In genomic region chr20:61881416-61881815, GRCh38 we compare ENCODE assay signal across 25 cellular contexts.
"Had no signal": no experiment of that assay in that cellular context is flagged by ENCODE, and none has a peak within 500 bp of the region (broad histone marks: within the 10 kb centered on the region; RNA-seq: fewer than 3 reads in every experiment).

No MANE protein-coding gene starts in this region.

- H3K4me3 Mint-ChIP-seq: immature natural killer cell; memory B cell; natural killer cell; stimulated activated memory B cell treated with anti-CD40 and anti-IgM and Interleukin-4, amounts not matched to agents 10 μg/mL and 1 μg/mL and 100 μg/mL, for 72 hours; type B pancreatic cell had no signal

- H3K27me3 Mint-ChIP-seq: memory B cell had no signal

- H3K4me3 ChIP-seq: coronary artery, esophagus muscularis mucosa, heart right ventricle, lung, pancreas, skin epidermis, spleen, testis, tibial artery had no signal

- H3K9me3 Mint-ChIP-seq: memory B cell; natural killer cell; stimulated activated memory B cell treated with anti-CD40 and anti-IgM and Interleukin-4, amounts not matched to agents 10 μg/mL and 1 μg/mL and 100 μg/mL, for 72 hours; type B pancreatic cell had no signal

- H3K27me3 ChIP-seq: pancreas, testis had no signal

- ATAC-seq: foreskin keratinocyte; heart right ventricle; left lobe of liver; natural killer cell; pancreas; stimulated activated memory B cell treated with anti-CD40 and anti-IgM and Interleukin-4, amounts not matched to agents 10 μg/mL and 1 μg/mL and 100 μg/mL, for 72 hours; stimulated activated naive CD8-positive, alpha-beta T cell treated with anti-CD3 and anti-CD28 coated beads, Interleukin-15, Interleukin-2, amounts not matched to agents 100 U/mL and 50 U/mL, for 24 hours had no signal

- H3K27ac ChIP-seq: coronary artery, esophagus muscularis mucosa, foreskin keratinocyte, heart right ventricle, neutrophil, pancreas, skin epidermis, spleen, testis, tibial artery had no signal

- H3K9me3 ChIP-seq: esophagus muscularis mucosa, heart right ventricle, neutrophil, pancreas, spleen, testis, tibial artery had no signal

- H3K4me1 Mint-ChIP-seq: immature natural killer cell; memory B cell; stimulated activated memory B cell treated with anti-CD40 and anti-IgM and Interleukin-4, amounts not matched to agents 10 μg/mL and 1 μg/mL and 100 μg/mL, for 72 hours had no signal

- H3K4me1 ChIP-seq: esophagus muscularis mucosa, foreskin keratinocyte, heart right ventricle, pancreas, spleen, testis, tibial artery had no signal

- DNase-seq: dermis blood vessel endothelial cell; effector memory CD4-positive, alpha-beta T cell; foreskin keratinocyte; glutamatergic neuron; hippocampal formation; immature natural killer cell; islet precursor cell; natural killer cell; retina; stimulated activated CD4-positive, alpha-beta T cell treated with anti-CD3 and anti-CD28 coated beads, Interleukin-4, amount 100 ng/mL, for 4 hours; stimulated activated naive CD8-positive, alpha-beta T cell treated with anti-CD3 and anti-CD28 coated beads, Interleukin-15, Interleukin-2, amounts not matched to agents 100 U/mL and 50 U/mL, for 24 hours; testis; tibial artery had no signal

- H3K36me3 ChIP-seq: esophagus muscularis mucosa, heart right ventricle, neutrophil, pancreas, spleen, tibial artery had no signal

- H3K36me3 Mint-ChIP-seq: immature natural killer cell; memory B cell; natural killer cell; stimulated activated memory B cell treated with anti-CD40 and anti-IgM and Interleukin-4, amounts not matched to agents 10 μg/mL and 1 μg/mL and 100 μg/mL, for 72 hours; type B pancreatic cell had no signal

- H3K27ac Mint-ChIP-seq: immature natural killer cell; memory B cell; natural killer cell; stimulated activated memory B cell treated with anti-CD40 and anti-IgM and Interleukin-4, amounts not matched to agents 10 μg/mL and 1 μg/mL and 100 μg/mL, for 72 hours; type B pancreatic cell had no signal
